In genomic region chr19:8396563-8397203, GRCh38 we compare ENCODE assay signal across 8 cellular contexts. TPM values are rescaled to one million over a fixed set of nuclear protein-coding genes. Genes with fewer than 3 reads are reported as not detected.
DNase-seq lines count a peak whose midpoint lies in the region; ATAC-seq and TF ChIP-seq lines count a peak whose summit lies in the region.

No MANE protein-coding gene starts in this region.

- no peak overlapping the region for H3K4me2 ChIP-seq in DOHH2 (ENCODE audit: low read length)

- H3K4me3 ChIP-seq in DOHH2 (ENCODE audit: low read length) = no peak overlapping the region

- no peaks in the 10 kb centered on the region for H3K9me3 ChIP-seq in DOHH2 (ENCODE audit: control insufficient read depth, insufficient read depth, low read length)

- H3K4me1 ChIP-seq in DOHH2 (ENCODE audit: control insufficient read depth, low read length) = no peaks in the 10 kb centered on the region; the same call in 1 of the 2 replicates

- H3F3A ChIP-seq in DOHH2 (ENCODE audit: control insufficient read depth, insufficient read depth) = no peaks in the 10 kb centered on the region

- H3K27me3 ChIP-seq in DOHH2 (ENCODE audit: control insufficient read depth, low read length) = no peaks in the 10 kb centered on the region

- no peak for ATAC-seq in GM18861 (IDR thresholded peaks at IDR 0.05; ENCODE audit: unreplicated experiment)

- no peaks in the 10 kb centered on the region for H3K9me2 ChIP-seq in DOHH2 (replicated peaks; ENCODE audit: control insufficient read depth, low read length)

- peaks cover 51% of the 10 kb centered on the region for H3K79me2 ChIP-seq in DOHH2 (ENCODE audit: control insufficient read depth, low read length)

- no peak overlapping the region for H3K27ac ChIP-seq in DOHH2 (ENCODE audit: low read depth, low read length)

- peak; percentile 76 for TF ChIP-seq CTCF in DOHH2 (IDR thresholded peaks at IDR 0.05; ENCODE audit: low read depth, low read length, poor library complexity, severe bottlenecking)

- H4K20me1 ChIP-seq in DOHH2 (ENCODE audit: control insufficient read depth, insufficient read depth, low read depth, low read length) = no peaks in the 10 kb centered on the region; the same call in 1 of the 2 replicates

- peak; percentile 41 for DNase-seq in M059J (ENCODE audit: low read depth)
- peak; percentile 50 to 66 for DNase-seq in activated CD4-positive, alpha-beta T cell treated with anti-CD3 and anti-CD28 coated beads for 24 hours (ENCODE audit: low read depth in 2 of 2)
- peak; percentile 70 for DNase-seq in central memory CD4-positive, alpha-beta T cell
- DNase-seq in kidney tubule cell (ENCODE audit: low spot score) = peak; percentile 64
- DNase-seq in stimulated activated CD4-positive, alpha-beta T cell treated with anti-CD3 and anti-CD28 coated beads, TNF-alpha, amount 100 ng/mL, for 48 hours (ENCODE audit: low read depth in 3 of 3) = peak; percentile 45 to 64 (median 57)
- no peak for DNase-seq in NCI-H1092 (lab: John Stamatoyannopoulos, UW)

- no peaks in the 10 kb centered on the region for H3K36me3 ChIP-seq in DOHH2 (ENCODE audit: control insufficient read depth, low read length)

RNA-seq across cellular contexts. Expression of gene RAB11B, which starts 6.5 kb away (rescaled TPM):
- total RNA-seq in M059J (2014; rRNA removed; shearing (Covaris generic)) = 10.8 and 16.5 TPM in 2 replicates

RNA-seq across cellular contexts. Expression of gene MARCHF2, which starts 16.4 kb away (rescaled TPM):
- 30.5 and 43.3 TPM in 2 replicates for total RNA-seq in M059J (2014; rRNA removed; shearing (Covaris generic))

RNA-seq across cellular contexts. Expression of gene ANGPTL4, which starts 32.7 kb away (rescaled TPM):
- total RNA-seq in M059J (2014; rRNA removed; shearing (Covaris generic)) = 0.27 and 0.91 TPM in 2 replicates

RNA-seq across cellular contexts. Expression of gene HNRNPM, which starts 48.1 kb away (rescaled TPM):
- total RNA-seq in M059J (2014; rRNA removed; shearing (Covaris generic)) = 40.5 and 68.3 TPM in 2 replicates

RNA-seq across cellular contexts. Expression of gene KANK3, which starts 53.6 kb away (rescaled TPM):
- total RNA-seq in M059J (2014; rRNA removed; shearing (Covaris generic)) = 0.74 TPM in 1 of 2 replicates, not detected in the other
